Comparison of ENCODE assay signal across 8 cellular contexts in genomic region chr5:133930061-133930823, GRCh38. TPM values are rescaled to one million over a fixed set of nuclear protein-coding genes. Genes with fewer than 3 reads are reported as not detected.
DNase-seq lines count a peak whose midpoint lies in the region; ATAC-seq lines count a peak whose summit lies in the region.

No MANE protein-coding gene starts in this region.

- no peaks in the 10 kb centered on the region for H3K27me3 ChIP-seq in CD8-positive, alpha-beta memory T cell (ENCODE audit: insufficient read depth, low read length, poor library complexity, severe bottlenecking)

- H3K4me3 Mint-ChIP-seq in CD8-positive, alpha-beta memory T cell = peak overlapping the region; percentile 65 to 92 (median 84)
- peak overlapping the region; percentile 74 for H3K4me3 Mint-ChIP-seq in activated CD4-positive, alpha-beta T cell treated with anti-CD3 and anti-CD28 coated beads, Interleukin-2, amount 10 ng/mL, durations not matched to agents 24 days and 14 days

- H3K4me1 ChIP-seq in CD8-positive, alpha-beta memory T cell (ENCODE audit: insufficient read depth, low read length) = peaks cover 18% of the 10 kb centered on the region

- intact Hi-C loops in activated CD4-positive, alpha-beta T cell treated with anti-CD3 and anti-CD28 coated beads, Interleukin-2, amount 10 ng/mL, durations not matched to agents 24 days and 14 days (cut with micrococcal nuclease) = loop anchor here (1.0 kb wide), 3 partner anchors 11 to 56 kb away; no protein-coding TSS in a partner anchor

- H3K4me1 Mint-ChIP-seq in CD8-positive, alpha-beta memory T cell = peaks cover 17 to 26% (median 19%) of the 10 kb centered on the region in 3 donors
- H3K4me1 Mint-ChIP-seq in activated CD4-positive, alpha-beta T cell treated with anti-CD3 and anti-CD28 coated beads, Interleukin-2, amount 10 ng/mL, durations not matched to agents 24 days and 14 days = peaks cover 56% of the 10 kb centered on the region

- H3K27ac Mint-ChIP-seq in CD8-positive, alpha-beta memory T cell = peak overlapping the region; percentile 48 to 98 (median 92)
- H3K27ac Mint-ChIP-seq in activated CD4-positive, alpha-beta T cell treated with anti-CD3 and anti-CD28 coated beads, Interleukin-2, amount 10 ng/mL, durations not matched to agents 24 days and 14 days = peak overlapping the region; percentile 98

- ATAC-seq in HG02571 (IDR thresholded peaks at IDR 0.05; ENCODE audit: unreplicated experiment) (peak; percentile 42), HG03342 (IDR thresholded peaks at IDR 0.05; ENCODE audit: unreplicated experiment) (no peak)

- CTCF ChIA-PET in CD8-positive, alpha-beta memory T cell (lab: Charles Lee) = interaction anchor here (1.3 kb wide), 1 partner anchor 11 kb away, joined by 3 read pairs; no protein-coding TSS in a partner anchor

- H3K27me3 Mint-ChIP-seq in CD8-positive, alpha-beta memory T cell = peaks cover 0 to under 1% of the 10 kb centered on the region in 2 donors
- no peaks in the 10 kb centered on the region for H3K27me3 Mint-ChIP-seq in activated CD4-positive, alpha-beta T cell treated with anti-CD3 and anti-CD28 coated beads, Interleukin-2, amount 10 ng/mL, durations not matched to agents 24 days and 14 days

- H3K27ac ChIP-seq in CD8-positive, alpha-beta memory T cell (ENCODE audit: low read depth, low read length) = peak overlapping the region; percentile 52

- peak overlapping the region; percentile 51 for H3K4me3 ChIP-seq in CD8-positive, alpha-beta memory T cell (ENCODE audit: low read length)

- no peaks in the 10 kb centered on the region for H3K9me3 Mint-ChIP-seq in CD8-positive, alpha-beta memory T cell
- no peaks in the 10 kb centered on the region for H3K9me3 Mint-ChIP-seq in activated CD4-positive, alpha-beta T cell treated with anti-CD3 and anti-CD28 coated beads, Interleukin-2, amount 10 ng/mL, durations not matched to agents 24 days and 14 days

- H3K9me3 ChIP-seq in CD8-positive, alpha-beta memory T cell (ENCODE audit: low read length) = no peaks in the 10 kb centered on the region

- POLR2A ChIA-PET in CD8-positive, alpha-beta memory T cell (lab: Charles Lee) = interaction anchor here (1.2 kb wide), 1 partner anchor 75 kb away, joined by 4 read pairs; the partner anchor contains the start of gene VDAC1

- no peaks in the 10 kb centered on the region for H3K36me3 Mint-ChIP-seq in CD8-positive, alpha-beta memory T cell
- H3K36me3 Mint-ChIP-seq in activated CD4-positive, alpha-beta T cell treated with anti-CD3 and anti-CD28 coated beads, Interleukin-2, amount 10 ng/mL, durations not matched to agents 24 days and 14 days (ENCODE audit: low read depth) = no peaks in the 10 kb centered on the region

- peak; percentile 13 to 64 (median 61) for DNase-seq in CD8-positive, alpha-beta memory T cell
- peak; percentile 88 for DNase-seq in activated CD4-positive, alpha-beta T cell treated with anti-CD3 and anti-CD28 coated beads, Interleukin-2, amount 10 ng/mL, durations not matched to agents 24 days and 14 days
- DNase-seq in dermis microvascular lymphatic vessel endothelial cell (ENCODE audit: low read depth in 2 of 2) (peak; percentile 30 to 48), dedifferentiated amniotic fluid mesenchymal stem cell (ENCODE audit: extremely low spot score) (no peak), DMS153 (lab: John Stamatoyannopoulos, UW) (no peak)
- DNase-seq in stimulated activated CD4-positive, alpha-beta T cell treated with anti-CD3 and anti-CD28 coated beads, TNF-alpha, amount 100 ng/mL, for 4 hours (ENCODE audit: low read depth in 3 of 3) = peak; percentile 41 to 48 (median 46)

- no peaks in the 10 kb centered on the region for H3K36me3 ChIP-seq in CD8-positive, alpha-beta memory T cell (ENCODE audit: insufficient read depth, low read length)

RNA-seq across cellular contexts. Expression of gene C5orf15, which starts 38.2 kb away (rescaled TPM):
- total RNA-seq in CD8-positive, alpha-beta memory T cell = 10 to 100 TPM; 21.7 to 21.8 TPM
- 25.4 TPM for polyA plus RNA-seq in CD8-positive, alpha-beta memory T cell
- total RNA-seq in activated CD4-positive, alpha-beta T cell treated with anti-CD3 and anti-CD28 coated beads, Interleukin-2, amount 10 ng/mL, durations not matched to agents 24 days and 14 days = 41.4 and 45.0 TPM in 2 replicates
- total RNA-seq in dermis microvascular lymphatic vessel endothelial cell = 23.0 and 28.3 TPM in 2 replicates

Comparison
In these comparisons a context has a peak if more than half of its experiments do, and no peak if none do; other contexts are left out.
1. DNase-seq: peak in CD8-positive, alpha-beta memory T cell (5 of 5), activated CD4-positive, alpha-beta T cell treated with anti-CD3 and anti-CD28 coated beads, Interleukin-2, amount 10 ng/mL, durations not matched to agents 24 days and 14 days (single experiment), dermis microvascular lymphatic vessel endothelial cell (2 of 2) and stimulated activated CD4-positive, alpha-beta T cell treated with anti-CD3 and anti-CD28 coated beads, TNF-alpha, amount 100 ng/mL, for 4 hours (3 of 3); none in dedifferentiated amniotic fluid mesenchymal stem cell (single experiment) and DMS153 (single experiment).